30 cellular contexts compared by ENCODE assay signal in the genomic region with DNA sequence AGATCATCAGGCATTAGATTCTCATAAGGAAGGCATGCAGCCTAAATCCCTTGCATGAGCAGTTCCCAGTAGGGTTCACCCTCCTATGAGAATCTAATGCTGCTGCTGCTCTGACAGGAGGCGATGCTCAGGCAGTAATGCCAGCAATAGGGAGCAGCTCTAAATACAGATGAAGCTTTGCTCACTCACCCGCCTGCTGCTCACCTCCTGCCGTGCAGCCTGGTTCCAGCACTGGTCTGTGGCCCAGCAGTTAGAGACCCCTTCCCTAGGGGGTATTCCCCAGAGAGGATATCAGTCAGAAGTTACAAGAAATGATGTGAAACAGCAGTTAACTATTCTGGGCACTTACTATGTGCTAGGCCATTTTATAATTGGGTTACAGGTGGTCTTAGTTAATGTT.
"Had no signal": no experiment of that assay in that cellular context is flagged by ENCODE, and none has a peak within 500 bp of the region (broad histone marks: within the 10 kb centered on the region; RNA-seq: fewer than 3 reads in every experiment).

No MANE protein-coding gene starts in this region.

- H3K4me1 ChIP-seq: esophagus muscularis mucosa, foreskin keratinocyte, gastroesophageal sphincter, heart right ventricle had no signal

- H3K36me3 Mint-ChIP-seq: activated naive CD8-positive, alpha-beta T cell had no signal

- H3K9me3 Mint-ChIP-seq: activated B cell treated with CpG ODN at 0.5 μM for 24 hours; activated T-cell treated with anti-CD3 and anti-CD28 coated beads, Interleukin-2, amount 50 U/mL, for 4 hours; activated T-helper 17 cell treated with anti-CD3 and anti-CD28 coated beads, Interleukin-2, amount 50 U/mL, for 72 hours had no signal

- H3K4me3 Mint-ChIP-seq: activated B cell treated with CpG ODN at 0.5 μM for 24 hours; activated CD8-positive, alpha-beta T cell treated with anti-CD3 and anti-CD28 coated beads for 36 hours; activated naive CD8-positive, alpha-beta T cell; activated T-cell treated with anti-CD3 and anti-CD28 coated beads, Interleukin-2, amount 50 U/mL, for 4 hours; activated T-helper 17 cell treated with anti-CD3 and anti-CD28 coated beads, Interleukin-2, amount 50 U/mL, for 72 hours; central memory CD8-positive, alpha-beta T cell; effector memory CD8-positive, alpha-beta T cell had no signal

- H3K4me3 ChIP-seq: esophagus muscularis mucosa, gastroesophageal sphincter, heart right ventricle, hepatocyte had no signal

- H3K27ac ChIP-seq: brain microvascular endothelial cell, esophagus muscularis mucosa, foreskin keratinocyte, gastroesophageal sphincter, heart right ventricle, hepatocyte, WERI-Rb-1 had no signal

- H3K27me3 ChIP-seq: brain microvascular endothelial cell, esophagus muscularis mucosa, foreskin keratinocyte, gastroesophageal sphincter, heart right ventricle, hepatocyte had no signal

- H3K4me1 Mint-ChIP-seq: activated B cell treated with CpG ODN at 0.5 μM for 24 hours; activated T-helper 17 cell treated with anti-CD3 and anti-CD28 coated beads, Interleukin-2, amount 50 U/mL, for 72 hours; central memory CD8-positive, alpha-beta T cell had no signal

- H3K27me3 Mint-ChIP-seq: activated B cell treated with CpG ODN at 0.5 μM for 24 hours; activated CD8-positive, alpha-beta T cell treated with anti-CD3 and anti-CD28 coated beads for 36 hours; activated naive CD8-positive, alpha-beta T cell; activated T-helper 17 cell treated with anti-CD3 and anti-CD28 coated beads, Interleukin-2, amount 50 U/mL, for 72 hours; central memory CD8-positive, alpha-beta T cell; effector memory CD8-positive, alpha-beta T cell had no signal

- H3K79me2 ChIP-seq: hepatocyte had no signal

- H3K27ac Mint-ChIP-seq: activated B cell treated with CpG ODN at 0.5 μM for 24 hours; activated CD8-positive, alpha-beta T cell treated with anti-CD3 and anti-CD28 coated beads for 36 hours; activated naive CD8-positive, alpha-beta T cell; activated T-helper 17 cell treated with anti-CD3 and anti-CD28 coated beads, Interleukin-2, amount 50 U/mL, for 72 hours; effector memory CD8-positive, alpha-beta T cell had no signal

- DNase-seq: activated B cell treated with CpG ODN at 0.5 μM for 24 hours; activated CD4-positive, alpha-beta T cell treated with anti-CD3 and anti-CD28 coated beads for 48 hours; activated CD4-positive, alpha-beta T cell treated with anti-CD3 and anti-CD28 coated beads, Interleukin-2, amount 50 U/mL, for 1 hour; activated CD4-positive, alpha-beta T cell treated with anti-CD3 and anti-CD28 coated beads, Interleukin-2, amount 50 U/mL, for 48 hours; activated CD8-positive, alpha-beta memory T cell treated with anti-CD3 and anti-CD28 coated beads for 24 hours; activated CD8-positive, alpha-beta T cell treated with anti-CD3 and anti-CD28 coated beads for 36 hours; activated effector memory CD4-positive, alpha-beta T cell treated with Interleukin-2 at 50 U/mL for 16 hours; activated gamma-delta T cell treated with Interleukin-2 at 50 U/mL for 16 hours; activated naive CD4-positive, alpha-beta T cell treated with anti-CD3 and anti-CD28 coated beads, Interleukin-2, amount 50 U/mL, for 16 hours; activated naive CD4-positive, alpha-beta T cell treated with Interleukin-2 at 50 U/mL for 16 hours; activated T-cell treated with anti-CD3 and anti-CD28 coated beads, Interleukin-2, amount 50 U/mL, for 4 hours; amniotic stem cell; anterior cingulate cortex; brain microvascular endothelial cell; cortex of kidney; dermis blood vessel endothelial cell; effector CD4-positive, alpha-beta T cell; effector memory CD8-positive, alpha-beta T cell; erythroblast; foreskin keratinocyte; heart right ventricle; T1000; WERI-Rb-1 had no signal

- H3K4me2 ChIP-seq: hepatocyte had no signal

- H3K9me3 ChIP-seq: esophagus muscularis mucosa, gastroesophageal sphincter, heart right ventricle had no signal

- H2AFZ ChIP-seq: hepatocyte had no signal

- ATAC-seq: activated CD4-positive, CD25-positive, alpha-beta regulatory T cell treated with anti-CD3 and anti-CD28 coated beads, Interleukin-2, amount 50 U/mL, for 24 hours; activated CD8-positive, alpha-beta T cell treated with anti-CD3 and anti-CD28 coated beads for 36 hours; activated T-cell treated with anti-CD3 and anti-CD28 coated beads, Interleukin-2, amount 50 U/mL, for 4 hours; activated T-helper 17 cell treated with anti-CD3 and anti-CD28 coated beads, Interleukin-2, amount 50 U/mL, for 72 hours; effector memory CD8-positive, alpha-beta T cell; foreskin keratinocyte; gastroesophageal sphincter; heart right ventricle had no signal

- H3K36me3 ChIP-seq: brain microvascular endothelial cell, esophagus muscularis mucosa, gastroesophageal sphincter, heart right ventricle, WERI-Rb-1 had no signal
